In the genomic region with DNA sequence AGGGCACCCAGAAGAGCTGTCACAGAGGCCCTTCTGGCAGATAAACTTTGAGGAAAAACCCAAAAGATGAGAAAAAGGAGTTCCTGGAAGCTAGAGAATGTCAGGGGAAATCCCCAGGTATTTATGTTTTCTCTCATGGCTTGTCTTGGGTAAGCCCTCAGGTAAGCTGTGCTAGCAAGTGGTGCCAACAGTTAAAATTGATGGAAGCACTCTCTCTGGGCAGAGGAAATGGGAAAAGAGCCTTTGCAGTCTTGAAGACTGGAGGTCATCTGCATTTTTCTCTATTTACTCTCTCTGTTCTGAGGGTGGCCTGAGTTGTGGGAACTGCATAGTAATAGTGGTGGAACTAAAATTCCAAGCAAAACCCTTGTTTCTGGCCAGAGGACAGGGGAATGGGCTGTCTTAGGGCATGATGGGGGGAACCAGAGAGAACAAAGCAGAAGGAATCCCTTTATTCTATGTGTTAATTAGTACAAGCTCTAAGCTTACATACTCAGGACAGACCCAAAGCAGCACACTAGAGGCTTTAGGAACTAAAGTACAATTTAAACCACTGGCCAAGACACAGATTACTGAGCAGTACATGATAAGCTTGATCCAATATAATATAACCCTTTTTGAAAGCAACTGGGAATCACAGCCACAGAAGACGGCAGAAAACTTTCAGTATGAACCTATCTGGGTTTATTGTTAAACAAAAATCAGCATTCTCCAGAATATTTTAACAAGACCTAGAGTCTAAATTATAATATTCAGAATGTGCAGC, we compare ENCODE assay signal across 20 cellular contexts. TPM values are rescaled to one million over a fixed set of nuclear protein-coding genes. Genes with fewer than 3 reads are reported as not detected.
DNase-seq lines count a peak whose midpoint lies in the region; ATAC-seq and TF ChIP-seq lines count a peak whose summit lies in the region.
"Had no signal": no experiment of that assay in that cellular context is flagged by ENCODE, and none has a peak within 500 bp of the region (broad histone marks: within the 10 kb centered on the region; RNA-seq: fewer than 3 reads in every experiment).

No MANE protein-coding gene starts in this region.

- peak overlapping the region; percentile 61; the same call in 1 of the 2 replicates for H3K27ac ChIP-seq in GM23338 (ENCODE audit: low read depth)
- H3K27ac ChIP-seq: A549, SJCRH30 had no signal

- H3K27me3 ChIP-seq in GM23338 (ENCODE audit: insufficient read depth): no peaks in the 10 kb centered on the region
- H3K27me3 ChIP-seq: SJCRH30 had no signal

- peak overlapping the region; percentile 13 to 19 for H3K4me3 Mint-ChIP-seq in activated T-cell treated with anti-CD3 and anti-CD28 coated beads, Interleukin-2, amount 50 U/mL, for 72 hours
- no peak overlapping the region for H3K4me3 Mint-ChIP-seq in GM23338
- H3K4me3 Mint-ChIP-seq in activated T-helper 17 cell treated with anti-CD3 and anti-CD28 coated beads, Interleukin-2, amount 50 U/mL, for 72 hours: no peak overlapping the region
- H3K4me3 Mint-ChIP-seq in nephron progenitor cell: no peak overlapping the region
- H3K4me3 Mint-ChIP-seq in naive thymus-derived CD8-positive, alpha-beta T cell: peak overlapping the region in 3 of 10 donors; percentile 2 to 29 (median 5)
- H3K4me3 Mint-ChIP-seq: IgD-negative memory B cell had no signal

- H3K27me3 Mint-ChIP-seq in activated T-cell treated with anti-CD3 and anti-CD28 coated beads, Interleukin-2, amount 50 U/mL, for 72 hours (ENCODE audit: low read depth): no peaks in the 10 kb centered on the region
- H3K27me3 Mint-ChIP-seq in GM23338 (ENCODE audit: insufficient read depth, low read depth, poor library complexity) (no peaks in the 10 kb centered on the region), nephron progenitor cell (ENCODE audit: low read depth, poor library complexity) (no peaks in the 10 kb centered on the region)
- no peaks in the 10 kb centered on the region for H3K27me3 Mint-ChIP-seq in activated T-helper 17 cell treated with anti-CD3 and anti-CD28 coated beads, Interleukin-2, amount 50 U/mL, for 72 hours
- H3K27me3 Mint-ChIP-seq in naive thymus-derived CD8-positive, alpha-beta T cell: no peaks in the 10 kb centered on the region
- H3K27me3 Mint-ChIP-seq: IgD-negative memory B cell had no signal

- peaks cover 10% of the 10 kb centered on the region for H3K4me1 ChIP-seq in GM23338 (ENCODE audit: insufficient read depth)
- H3K4me1 ChIP-seq: A549, SJCRH30 had no signal

- H3K4me2 ChIP-seq in GM23338: no peak overlapping the region
- H3K4me2 ChIP-seq: A549 had no signal

- no peaks in the 10 kb centered on the region for H3K36me3 Mint-ChIP-seq in activated T-cell treated with anti-CD3 and anti-CD28 coated beads, Interleukin-2, amount 50 U/mL, for 72 hours (ENCODE audit: insufficient read depth in 2 of 2)
- H3K36me3 Mint-ChIP-seq in GM23338 (ENCODE audit: low read depth): no peaks in the 10 kb centered on the region
- peaks cover 14% of the 10 kb centered on the region for H3K36me3 Mint-ChIP-seq in activated T-helper 17 cell treated with anti-CD3 and anti-CD28 coated beads, Interleukin-2, amount 50 U/mL, for 72 hours (ENCODE audit: low read depth)
- peaks cover 16% of the 10 kb centered on the region for H3K36me3 Mint-ChIP-seq in nephron progenitor cell (ENCODE audit: low read depth)
- H3K36me3 Mint-ChIP-seq in naive thymus-derived CD8-positive, alpha-beta T cell: peaks cover 0 to 20% (median 16%) of the 10 kb centered on the region in 3 donors

- no peak for DNase-seq in activated T-cell treated with anti-CD3 and anti-CD28 coated beads, Interleukin-2, amount 50 U/mL, for 72 hours
- DNase-seq in activated T-cell treated with anti-CD3 and anti-CD28 coated beads, Interleukin-2, amount 50 U/mL, for 48 hours: no peak
- peak; percentile 38 for DNase-seq in GM23338 (ENCODE audit: low spot score)
- no peak for DNase-seq in nephron progenitor cell
- no peak for DNase-seq in SKM-1 (lab: John Stamatoyannopoulos, UW; ENCODE audit: unreplicated experiment)
- no peak for DNase-seq in left colon
- DNase-seq in naive thymus-derived CD8-positive, alpha-beta T cell: no peak
- DNase-seq: C1 segment of cervical spinal cord, DND-41, NCI-H187, NCI-H345, NCI-H526, OCI-M1, RPMI8226, SJCRH30 had no signal

- H3K79me2 ChIP-seq in GM23338 (replicated peaks; ENCODE audit: insufficient read depth): no peaks in the 10 kb centered on the region

- peaks cover 49% of the 10 kb centered on the region for H3K4me1 Mint-ChIP-seq in activated T-cell treated with anti-CD3 and anti-CD28 coated beads, Interleukin-2, amount 50 U/mL, for 72 hours (ENCODE audit: low read depth)
- peaks cover 18% of the 10 kb centered on the region for H3K4me1 Mint-ChIP-seq in GM23338
- H3K4me1 Mint-ChIP-seq in activated T-helper 17 cell treated with anti-CD3 and anti-CD28 coated beads, Interleukin-2, amount 50 U/mL, for 72 hours: peaks cover 39% of the 10 kb centered on the region
- H3K4me1 Mint-ChIP-seq in nephron progenitor cell: peaks cover 11% of the 10 kb centered on the region
- H3K4me1 Mint-ChIP-seq in naive thymus-derived CD8-positive, alpha-beta T cell: peaks cover 20 to 33% (median 27%) of the 10 kb centered on the region in 4 donors

- TF ChIP-seq CTCF in GM23338 (conservative IDR thresholded peaks at IDR 0.05; ENCODE audit: low read depth in 2 of 2): no peak
- no peak for TF ChIP-seq CTCF in nephron progenitor cell (IDR thresholded peaks at IDR 0.05)

- ATAC-seq in activated T-cell treated with anti-CD3 and anti-CD28 coated beads, Interleukin-2, amount 50 U/mL, for 72 hours (replicated peaks in 1 of 2): peak; percentile 18 to 42
- ATAC-seq in GM23338 (peak; percentile 77), left colon (no peak)
- peak; percentile 59 for ATAC-seq in activated T-helper 17 cell treated with anti-CD3 and anti-CD28 coated beads, Interleukin-2, amount 50 U/mL, for 72 hours (replicated peaks)
- ATAC-seq in naive thymus-derived CD8-positive, alpha-beta T cell: no peak
- ATAC-seq: A549 had no signal

- H3K9me3 Mint-ChIP-seq in activated T-cell treated with anti-CD3 and anti-CD28 coated beads, Interleukin-2, amount 50 U/mL, for 72 hours: no peaks in the 10 kb centered on the region
- H3K9me3 Mint-ChIP-seq in GM23338 (no peaks in the 10 kb centered on the region), nephron progenitor cell (no peaks in the 10 kb centered on the region)
- no peaks in the 10 kb centered on the region for H3K9me3 Mint-ChIP-seq in activated T-helper 17 cell treated with anti-CD3 and anti-CD28 coated beads, Interleukin-2, amount 50 U/mL, for 72 hours
- H3K9me3 Mint-ChIP-seq in naive thymus-derived CD8-positive, alpha-beta T cell: no peaks in the 10 kb centered on the region

- H3K4me3 ChIP-seq in GM23338: no peak overlapping the region
- H3K4me3 ChIP-seq: A549, SJCRH30 had no signal

- POLR2A ChIA-PET in naive thymus-derived CD8-positive, alpha-beta T cell (lab: Charles Lee): no interaction called here

- H4K20me1 ChIP-seq in GM23338 (replicated peaks; ENCODE audit: insufficient read depth): no peaks in the 10 kb centered on the region

- H3K27ac Mint-ChIP-seq in activated T-cell treated with anti-CD3 and anti-CD28 coated beads, Interleukin-2, amount 50 U/mL, for 72 hours: peak overlapping the region; percentile 37
- H3K27ac Mint-ChIP-seq in GM23338: peak overlapping the region; percentile 21; the same call in 1 of the 2 replicates
- peak overlapping the region; percentile 36 for H3K27ac Mint-ChIP-seq in activated T-helper 17 cell treated with anti-CD3 and anti-CD28 coated beads, Interleukin-2, amount 50 U/mL, for 72 hours
- H3K27ac Mint-ChIP-seq in nephron progenitor cell: peak overlapping the region; percentile 28
- peak overlapping the region in 1 of 10 donors; percentile 12 for H3K27ac Mint-ChIP-seq in naive thymus-derived CD8-positive, alpha-beta T cell
- H3K27ac Mint-ChIP-seq: IgD-negative memory B cell had no signal

- H3K36me3 ChIP-seq in GM23338 (ENCODE audit: insufficient read depth): no peaks in the 10 kb centered on the region
- H3K36me3 ChIP-seq: SJCRH30 had no signal

- no peaks in the 10 kb centered on the region for H3F3A ChIP-seq in GM23338 (replicated peaks; ENCODE audit: low read depth)

- intact Hi-C loops in left colon (cut with DNase I, micrococcal nuclease): no loop called here

- H2AFZ ChIP-seq in GM23338: no peak overlapping the region

- H3K9me2 ChIP-seq in GM23338 (ENCODE audit: insufficient read depth): no peaks in the 10 kb centered on the region

TF ChIP-seq in GM23338, 12 proteins besides CTCF, POLR2A, EP300 and RAD21 (continues in another document):
- TF ChIP-seq, protein P1, sequence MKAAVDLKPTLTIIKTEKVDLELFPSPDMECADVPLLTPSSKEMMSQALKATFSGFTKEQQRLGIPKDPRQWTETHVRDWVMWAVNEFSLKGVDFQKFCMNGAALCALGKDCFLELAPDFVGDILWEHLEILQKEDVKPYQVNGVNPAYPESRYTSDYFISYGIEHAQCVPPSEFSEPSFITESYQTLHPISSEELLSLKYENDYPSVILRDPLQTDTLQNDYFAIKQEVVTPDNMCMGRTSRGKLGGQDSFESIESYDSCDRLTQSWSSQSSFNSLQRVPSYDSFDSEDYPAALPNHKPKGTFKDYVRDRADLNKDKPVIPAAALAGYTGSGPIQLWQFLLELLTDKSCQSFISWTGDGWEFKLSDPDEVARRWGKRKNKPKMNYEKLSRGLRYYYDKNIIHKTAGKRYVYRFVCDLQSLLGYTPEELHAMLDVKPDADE (IDR thresholded peaks at IDR 0.05): no peak
- no peak for TF ChIP-seq NANOG (IDR thresholded peaks at IDR 0.05; ENCODE audit: borderline replicate concordance)
- TF ChIP-seq EZH2 (IDR thresholded peaks at IDR 0.05; ENCODE audit: low read depth, unreplicated experiment): no peak

RNA-seq across cellular contexts. Expression of a gene that starts 53.3 kb away (rescaled TPM):
- not detected for total RNA-seq in activated T-cell treated with anti-CD3 and anti-CD28 coated beads, Interleukin-2, amount 50 U/mL, for 72 hours
- 2.3 and 4.3 TPM in 2 replicates for total RNA-seq in GM23338 (2014; rRNA removed; shearing (Covaris generic))
- 2.1 and 2.3 TPM in 2 replicates for polyA plus RNA-seq in GM23338 (2016; fragmentation: Nextera tagmentation; extraction: Ambion mirVana)
- not detected for total RNA-seq in activated T-helper 17 cell treated with anti-CD3 and anti-CD28 coated beads, Interleukin-2, amount 50 U/mL, for 72 hours
- total RNA-seq in left colon: under 1 TPM; 0.20 to 0.27 TPM
- total RNA-seq in naive thymus-derived CD8-positive, alpha-beta T cell: not detected
- not detected for polyA plus RNA-seq in naive thymus-derived CD8-positive, alpha-beta T cell
- total RNA-seq: HT-29, LHCN-M2, SJCRH30 had no signal
- polyA plus RNA-seq: IgD-negative memory B cell had no signal

Comparison
In these comparisons a context has a peak if more than half of its experiments do, and no peak if none do; other contexts are left out.
1. ATAC-seq: peak in activated T-cell treated with anti-CD3 and anti-CD28 coated beads, Interleukin-2, amount 50 U/mL, for 72 hours (2 of 2), GM23338 (single experiment) and activated T-helper 17 cell treated with anti-CD3 and anti-CD28 coated beads, Interleukin-2, amount 50 U/mL, for 72 hours (single experiment); none in left colon (single experiment) and naive thymus-derived CD8-positive, alpha-beta T cell (0 of 2).
2. H3K4me3 Mint-ChIP-seq: peak in activated T-cell treated with anti-CD3 and anti-CD28 coated beads, Interleukin-2, amount 50 U/mL, for 72 hours (2 of 2); none in GM23338 (single experiment), activated T-helper 17 cell treated with anti-CD3 and anti-CD28 coated beads, Interleukin-2, amount 50 U/mL, for 72 hours (single experiment) and nephron progenitor cell (single experiment).